In the genomic region with DNA sequence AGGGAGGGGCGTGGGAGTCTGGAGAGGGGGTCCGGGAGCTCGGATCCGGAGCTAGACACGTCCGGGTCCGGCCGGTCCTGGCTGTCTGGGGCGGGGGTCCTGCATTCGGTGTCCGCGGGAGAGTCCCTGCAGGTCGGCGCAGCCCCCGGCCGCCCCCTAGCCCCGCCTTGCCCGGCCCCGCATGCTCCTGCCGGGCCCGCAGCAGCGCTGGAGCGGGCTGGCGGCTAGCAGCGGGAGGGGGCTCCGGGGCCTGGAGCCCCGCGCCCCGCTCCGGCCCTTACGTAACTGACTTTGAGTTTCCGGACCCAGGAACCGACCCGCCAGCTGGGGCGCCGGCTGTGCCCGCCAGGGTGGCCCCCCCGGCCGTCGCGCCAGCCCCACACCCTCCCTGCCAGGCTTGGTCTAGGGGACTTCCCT, we compare ENCODE assay signal across 8 cellular contexts. TPM values are rescaled to one million over a fixed set of nuclear protein-coding genes. Genes with fewer than 3 reads are reported as not detected.
A peak's percentile ranks its signal among the peaks of the same experiment; 100 is the strongest.
DNase-seq lines count a peak whose midpoint lies in the region; ATAC-seq and TF ChIP-seq lines count a peak whose summit lies in the region.

No MANE protein-coding gene starts in this region.

- peaks cover 13% of the 10 kb centered on the region for H3K36me3 Mint-ChIP-seq in T-helper 1 cell treated with Interleukin-12 subunit alpha and Interleukin-12 subunit beta and Interleukin-4 antibody, amounts not matched to agents 30 μg/mL and 1 μg/mL, for 36 hours (ENCODE audit: low read depth)

- peak overlapping the region; percentile 70 to 86 for H3K27ac ChIP-seq in breast epithelium

- H3K36me3 ChIP-seq in breast epithelium, result no peaks in the 10 kb centered on the region

- H3K9me3 ChIP-seq in breast epithelium, result no peaks in the 10 kb centered on the region

- peak overlapping the region; percentile 95 for H3K4me3 Mint-ChIP-seq in T-helper 1 cell treated with Interleukin-12 subunit alpha and Interleukin-12 subunit beta and Interleukin-4 antibody, amounts not matched to agents 30 μg/mL and 1 μg/mL, for 36 hours

- peaks cover 52% of the 10 kb centered on the region for H3K4me1 Mint-ChIP-seq in T-helper 1 cell treated with Interleukin-12 subunit alpha and Interleukin-12 subunit beta and Interleukin-4 antibody, amounts not matched to agents 30 μg/mL and 1 μg/mL, for 36 hours (ENCODE audit: low read depth)

- no peak for TF ChIP-seq CTCF in breast epithelium (IDR thresholded peaks at IDR 0.05)

- peak overlapping the region; percentile 60 to 84 (median 82) for H3K4me3 ChIP-seq in breast epithelium

- ATAC-seq in left lobe of liver (peak; percentile 30), HG03432 (IDR thresholded peaks at IDR 0.05; ENCODE audit: unreplicated experiment) (no peak), HG03571 (IDR thresholded peaks at IDR 0.05; ENCODE audit: unreplicated experiment) (no peak)

- peak overlapping the region; percentile 89 for H3K27ac Mint-ChIP-seq in T-helper 1 cell treated with Interleukin-12 subunit alpha and Interleukin-12 subunit beta and Interleukin-4 antibody, amounts not matched to agents 30 μg/mL and 1 μg/mL, for 36 hours

- no peaks in the 10 kb centered on the region for H3K9me3 Mint-ChIP-seq in T-helper 1 cell treated with Interleukin-12 subunit alpha and Interleukin-12 subunit beta and Interleukin-4 antibody, amounts not matched to agents 30 μg/mL and 1 μg/mL, for 36 hours

- no peak for TF ChIP-seq POLR2A in breast epithelium (IDR thresholded peaks at IDR 0.05)

- intact Hi-C loops in breast epithelium (cut with DNase I; ENCODE audit: low total_unique reads), result loop anchor here (2.0 to 10.0 kb wide), 2 partner anchors 147 to 293 kb away; partner anchors contain the start of gene SRSF4

- no peaks in the 10 kb centered on the region for H3K27me3 Mint-ChIP-seq in T-helper 1 cell treated with Interleukin-12 subunit alpha and Interleukin-12 subunit beta and Interleukin-4 antibody, amounts not matched to agents 30 μg/mL and 1 μg/mL, for 36 hours (ENCODE audit: low read depth)

- H3K27me3 ChIP-seq in breast epithelium, result no peaks in the 10 kb centered on the region

- no peaks in the 10 kb centered on the region for H3K4me1 ChIP-seq in breast epithelium

- DNase-seq in DMS53 (lab: John Stamatoyannopoulos, UW) (peak; percentile 51), DMS53 treated with DMSO at 0.1 percent for 48 hours (lab: John Stamatoyannopoulos, UW; ENCODE audit: unreplicated experiment) (no peak), breast epithelium (ENCODE audit: low spot score in 2 of 2) (no peak), left lobe of liver (ENCODE audit: low spot score) (peak; percentile 54)
- DNase-seq in stimulated activated naive CD4-positive, alpha-beta T cell (lab: John Stamatoyannopoulos, UW), result peak in 5 of 6 experiments; percentile 22 to 70 (median 44)

RNA-seq across cellular contexts. Expression of gene EPB41, which starts 26.9 kb away (rescaled TPM):
- total RNA-seq in breast epithelium (10 to 100 TPM; 36.2 to 67.2 (median 51.8) TPM), left lobe of liver (35.6 TPM)

Comparison
In these comparisons a context has a peak if more than half of its experiments do, and no peak if none do; other contexts are left out.
1. DNase-seq: peak in DMS53 (single experiment), left lobe of liver (single experiment) and stimulated activated naive CD4-positive, alpha-beta T cell (5 of 6); none in DMS53 treated with DMSO at 0.1 percent for 48 hours (single experiment) and breast epithelium (0 of 2).